Comparison of ENCODE assay signal across 17 cellular contexts in the genomic region with DNA sequence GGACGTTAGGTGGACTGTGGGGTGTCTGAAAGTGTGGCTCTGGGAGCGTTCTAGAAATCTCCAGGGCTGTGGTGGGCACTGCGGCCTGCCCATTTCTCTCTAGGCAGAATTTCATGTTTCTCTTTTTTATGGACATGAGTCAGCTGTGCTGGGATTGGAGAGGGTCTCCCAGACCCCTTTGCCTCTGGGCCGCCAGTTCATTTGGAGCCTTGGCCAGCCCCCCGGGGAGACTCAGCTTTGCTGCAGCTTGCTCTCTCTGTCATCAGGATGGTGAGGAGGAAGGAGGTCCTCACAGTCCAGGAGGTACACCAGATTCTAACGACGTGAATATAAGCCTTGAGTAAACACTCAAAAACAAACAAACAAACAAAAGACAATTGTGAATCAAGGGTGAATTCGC.
A peak's percentile ranks its signal among the peaks of the same experiment; 100 is the strongest.
DNase-seq lines count a peak whose midpoint lies in the region; ATAC-seq and TF ChIP-seq lines count a peak whose summit lies in the region.
"Had no signal": no experiment of that assay in that cellular context is flagged by ENCODE, and none has a peak within 500 bp of the region (broad histone marks: within the 10 kb centered on the region; RNA-seq: fewer than 3 reads in every experiment).

No MANE protein-coding gene starts in this region.

- H3K4me1 Mint-ChIP-seq in endodermal cell (peaks cover 43% of the 10 kb centered on the region), osteocyte (ENCODE audit: unreplicated experiment) (no peaks in the 10 kb centered on the region)

- ATAC-seq in left lobe of liver: no peak
- ATAC-seq: GM12878, GM23338 had no signal

- H3K9me3 ChIP-seq in endodermal cell (ENCODE audit: control insufficient read depth, low read length) (peaks cover 9% of the 10 kb centered on the region), tibial artery (no peaks in the 10 kb centered on the region)
- H3K9me3 ChIP-seq: HAP-1 had no signal

- H3K27ac Mint-ChIP-seq in endodermal cell (peak overlapping the region; percentile 75), osteocyte (ENCODE audit: unreplicated experiment) (no peak overlapping the region)
- H3K27ac Mint-ChIP-seq: CD4-positive, alpha-beta memory T cell; GM23338; HFFc6 had no signal

- H3K36me3 Mint-ChIP-seq in endodermal cell (ENCODE audit: low read depth): peaks cover 4% of the 10 kb centered on the region
- no peaks in the 10 kb centered on the region for H3K36me3 Mint-ChIP-seq in osteocyte (ENCODE audit: unreplicated experiment)

- H3K27ac ChIP-seq in endodermal cell (ENCODE audit: low read depth, low read length): no peak overlapping the region
- no peak overlapping the region for H3K27ac ChIP-seq in tibial artery

- H3K4me1 ChIP-seq in endodermal cell (ENCODE audit: control insufficient read depth, insufficient read depth, low read length): peaks cover 3% of the 10 kb centered on the region
- no peaks in the 10 kb centered on the region for H3K4me1 ChIP-seq in tibial artery
- H3K4me1 ChIP-seq: HAP-1 had no signal

- H3K4me3 ChIP-seq in endodermal cell (ENCODE audit: low read length): peak overlapping the region; percentile 11
- no peak overlapping the region for H3K4me3 ChIP-seq in tibial artery
- H3K4me3 ChIP-seq: GM12878, GM23338, HAP-1 had no signal

- WGBS in endodermal cell (ENCODE audit: insufficient coverage in 1 of 2, insufficient read length in 1 of 2), 2 experiments: 77 to 91% methylated on average over 6 to 8 of the region's 8 CpGs

- peaks cover 22% of the 10 kb centered on the region for H3K9me3 Mint-ChIP-seq in endodermal cell
- H3K9me3 Mint-ChIP-seq in osteocyte (ENCODE audit: unreplicated experiment): peaks cover 7% of the 10 kb centered on the region
- H3K9me3 Mint-ChIP-seq: GM23338 had no signal

- no peak for TF ChIP-seq CTCF in endodermal cell (conservative IDR thresholded peaks at IDR 0.05)
- TF ChIP-seq CTCF in osteocyte (IDR thresholded peaks at IDR 0.05): no peak
- no peak for TF ChIP-seq CTCF in tibial artery (IDR thresholded peaks at IDR 0.05)

- H3K27me3 ChIP-seq in endodermal cell (ENCODE audit: control insufficient read depth, insufficient read depth, low read length, poor library complexity, severe bottlenecking): no peaks in the 10 kb centered on the region
- H3K27me3 ChIP-seq in tibial artery: peaks cover 0 to 8% of the 10 kb centered on the region in 2 donors

- DNase-seq in endodermal cell (no peak), left lobe of liver (ENCODE audit: low spot score) (peak; percentile 18), osteocyte (ENCODE audit: extremely low spot score, unreplicated experiment) (peak; percentile 68), pons (ENCODE audit: low spot score) (no peak), tibial artery (no peak), dermis blood vessel endothelial cell (no peak)
- DNase-seq: C1 segment of cervical spinal cord; Calu3; CD4-positive, alpha-beta memory T cell; COR-L47; DMS79; EL; GDM1; HFFc6 had no signal

- H3K4me3 Mint-ChIP-seq in endodermal cell: no peak overlapping the region
- H3K4me3 Mint-ChIP-seq in osteocyte (ENCODE audit: unreplicated experiment): no peak overlapping the region
- H3K4me3 Mint-ChIP-seq: GM23338, HFFc6 had no signal

- H3K36me3 ChIP-seq in endodermal cell (ENCODE audit: control insufficient read depth, insufficient read depth, low read length): no peaks in the 10 kb centered on the region
- no peaks in the 10 kb centered on the region for H3K36me3 ChIP-seq in tibial artery
- H3K36me3 ChIP-seq: HAP-1 had no signal

- H3K9ac ChIP-seq in endodermal cell (ENCODE audit: extremely low read depth, low read length, poor library complexity, severe bottlenecking): no peak overlapping the region

- intact Hi-C loops in tibial artery (cut with DNase I; ENCODE audit: low total_unique reads): no loop called here

- H3K27me3 Mint-ChIP-seq in endodermal cell (ENCODE audit: insufficient read depth) (peaks cover 14% of the 10 kb centered on the region), osteocyte (ENCODE audit: unreplicated experiment) (no peaks in the 10 kb centered on the region)

Comparison
In these comparisons a context has a peak if more than half of its experiments do, and no peak if none do; other contexts are left out.
1. DNase-seq: peak in left lobe of liver (single experiment) and osteocyte (single experiment); none in endodermal cell (single experiment), pons (single experiment), tibial artery (0 of 2) and dermis blood vessel endothelial cell (single experiment).